ENCODE assay signal across 29 cellular contexts in genomic region chr2:8028036-8028435, GRCh38.
"Had no signal": no experiment of that assay in that cellular context is flagged by ENCODE, and none has a peak within 500 bp of the region (broad histone marks: within the 10 kb centered on the region; RNA-seq: fewer than 3 reads in every experiment).

No MANE protein-coding gene starts in this region.

- H3K4me3 ChIP-seq: esophagus squamous epithelium, gastroesophageal sphincter had no signal

- H3K27ac ChIP-seq: brain microvascular endothelial cell, epithelial cell of prostate, esophagus squamous epithelium, gastroesophageal sphincter had no signal

- H3K27me3 ChIP-seq: brain microvascular endothelial cell, esophagus squamous epithelium, gastroesophageal sphincter had no signal

- H3K36me3 ChIP-seq: brain microvascular endothelial cell, esophagus squamous epithelium, gastroesophageal sphincter had no signal

- H3K9me3 ChIP-seq: esophagus squamous epithelium, gastroesophageal sphincter had no signal

- H3K36me3 Mint-ChIP-seq: activated CD4-positive, alpha-beta memory T cell treated with anti-CD3 and anti-CD28 coated beads for 36 hours had no signal

- FAIRE-seq: astrocyte, bronchial epithelial cell, colon, endometrium, endothelial cell of umbilical vein had no signal

- DNase-seq: activated CD4-positive, alpha-beta memory T cell treated with anti-CD3 and anti-CD28 coated beads for 36 hours; activated CD4-positive, alpha-beta T cell treated with anti-CD3 and anti-CD28 coated beads for 36 hours; activated CD4-positive, alpha-beta T cell treated with anti-CD3 and anti-CD28 coated beads, Interleukin-2, amount 10 ng/mL, durations not matched to agents 24 days and 14 days; activated CD4-positive, CD25-positive, alpha-beta regulatory T cell; activated CD4-positive, CD25-positive, alpha-beta regulatory T cell treated with anti-CD3 and anti-CD28 coated beads, Interleukin-2, amount 50 U/mL, for 72 hours; activated effector memory CD4-positive, alpha-beta T cell treated with Interleukin-2 at 50 U/mL for 16 hours; activated gamma-delta T cell treated with Interleukin-2 at 50 U/mL for 16 hours; activated naive CD4-positive, alpha-beta T cell treated with anti-CD3 and anti-CD28 coated beads, Interleukin-2, amount 50 U/mL, for 16 hours; activated naive CD4-positive, alpha-beta T cell treated with Interleukin-2 at 50 U/mL for 16 hours; activated T-cell treated with anti-CD3 and anti-CD28 coated beads, Interleukin-2, amount 50 U/mL, for 4 hours; amniotic stem cell; anterior cingulate cortex; brain microvascular endothelial cell; caudate nucleus; cortex of kidney; dermis blood vessel endothelial cell; effector CD8-positive, alpha-beta T cell; esophagus squamous epithelium; foreskin melanocyte; T-helper 2 cell had no signal

- H3K4me1 ChIP-seq: esophagus squamous epithelium, gastroesophageal sphincter had no signal

- H3K9me3 Mint-ChIP-seq: activated CD4-positive, alpha-beta memory T cell treated with anti-CD3 and anti-CD28 coated beads for 36 hours; activated CD4-positive, alpha-beta T cell treated with anti-CD3 and anti-CD28 coated beads, Interleukin-2, amount 10 ng/mL, durations not matched to agents 24 days and 14 days; activated T-cell treated with anti-CD3 and anti-CD28 coated beads, Interleukin-2, amount 50 U/mL, for 4 hours had no signal

- H3K4me3 Mint-ChIP-seq: activated CD4-positive, alpha-beta memory T cell treated with anti-CD3 and anti-CD28 coated beads for 36 hours; activated CD4-positive, alpha-beta T cell treated with anti-CD3 and anti-CD28 coated beads for 36 hours; activated CD4-positive, alpha-beta T cell treated with anti-CD3 and anti-CD28 coated beads, Interleukin-2, amount 10 ng/mL, durations not matched to agents 24 days and 14 days; activated naive CD8-positive, alpha-beta T cell; activated T-cell treated with anti-CD3 and anti-CD28 coated beads, Interleukin-2, amount 50 U/mL, for 4 hours; activated T-helper 17 cell treated with anti-CD3 and anti-CD28 coated beads, Interleukin-2, amount 50 U/mL, for 72 hours had no signal

- ATAC-seq: activated CD4-positive, alpha-beta T cell treated with anti-CD3 and anti-CD28 coated beads for 36 hours; activated T-cell treated with anti-CD3 and anti-CD28 coated beads, Interleukin-2, amount 50 U/mL, for 4 hours; activated T-helper 17 cell treated with anti-CD3 and anti-CD28 coated beads, Interleukin-2, amount 50 U/mL, for 72 hours; gastroesophageal sphincter had no signal

- H3K27ac Mint-ChIP-seq: activated CD4-positive, alpha-beta memory T cell treated with anti-CD3 and anti-CD28 coated beads for 36 hours; activated CD4-positive, alpha-beta T cell treated with anti-CD3 and anti-CD28 coated beads for 36 hours; activated CD4-positive, alpha-beta T cell treated with anti-CD3 and anti-CD28 coated beads, Interleukin-2, amount 10 ng/mL, durations not matched to agents 24 days and 14 days; activated naive CD8-positive, alpha-beta T cell had no signal

- H3K27me3 Mint-ChIP-seq: activated CD4-positive, alpha-beta T cell treated with anti-CD3 and anti-CD28 coated beads, Interleukin-2, amount 10 ng/mL, durations not matched to agents 24 days and 14 days; activated naive CD8-positive, alpha-beta T cell; activated T-helper 17 cell treated with anti-CD3 and anti-CD28 coated beads, Interleukin-2, amount 50 U/mL, for 72 hours had no signal
